In genomic region chr20:37396520-37397075, GRCh38 we compare ENCODE assay signal across 12 cellular contexts. TPM values are rescaled to one million over a fixed set of nuclear protein-coding genes. Genes with fewer than 3 reads are reported as not detected.
DNase-seq lines count a peak whose midpoint lies in the region; ATAC-seq and TF ChIP-seq lines count a peak whose summit lies in the region.
"Had no signal": no experiment of that assay in that cellular context is flagged by ENCODE, and none has a peak within 500 bp of the region (broad histone marks: within the 10 kb centered on the region; RNA-seq: fewer than 3 reads in every experiment).

No MANE protein-coding gene starts in this region.

- 45 to 60% methylated on average over 4 of the region's 20 CpGs for WGBS in gastroesophageal sphincter (ENCODE audit: low coverage in 1 of 2), 2 donors

- no peak overlapping the region for H3K4me3 ChIP-seq in gastroesophageal sphincter
- H3K4me3 ChIP-seq in lower lobe of right lung = no peak overlapping the region
- H3K4me3 ChIP-seq: heart left ventricle had no signal

- H3K36me3 ChIP-seq in gastroesophageal sphincter = peaks cover 0 to 100% of the 10 kb centered on the region in 2 donors
- H3K36me3 ChIP-seq in lower lobe of right lung = peaks cover 68% of the 10 kb centered on the region

- ATAC-seq in gastroesophageal sphincter = no peak
- no peak for ATAC-seq in lower lobe of right lung

- no peak for TF ChIP-seq EP300 in gastroesophageal sphincter (IDR thresholded peaks at IDR 0.05)

- intact Hi-C loops in lower lobe of right lung (cut with DNase I) = no loop called here

- H3K4me1 ChIP-seq in gastroesophageal sphincter = peaks cover 0 to 38% (median 10%) of the 10 kb centered on the region in 3 donors
- H3K4me1 ChIP-seq in lower lobe of right lung = no peaks in the 10 kb centered on the region

- no peaks in the 10 kb centered on the region for H3K9me3 ChIP-seq in gastroesophageal sphincter
- no peaks in the 10 kb centered on the region for H3K9me3 ChIP-seq in lower lobe of right lung
- H3K9me3 ChIP-seq: BLaER1 treated with 17β-estradiol and CSF1 and Interleukin-3, amounts not matched to agents 10 nM and 100 nM; heart left ventricle had no signal

- no peak for TF ChIP-seq POLR2A in gastroesophageal sphincter (IDR thresholded peaks at IDR 0.05)

- TF ChIP-seq CTCF in gastroesophageal sphincter (IDR thresholded peaks at IDR 0.05) (no peak), lower lobe of right lung (IDR thresholded peaks at IDR 0.05) (no peak)

- H3K27me3 ChIP-seq in gastroesophageal sphincter = no peaks in the 10 kb centered on the region
- no peaks in the 10 kb centered on the region for H3K27me3 ChIP-seq in lower lobe of right lung (ENCODE audit: low read depth)
- H3K27me3 ChIP-seq: BLaER1 treated with 17β-estradiol and CSF1 and Interleukin-3, amounts not matched to agents 10 nM and 100 nM; heart left ventricle had no signal

- H3K27ac ChIP-seq in gastroesophageal sphincter = no peak overlapping the region
- no peak overlapping the region for H3K27ac ChIP-seq in lower lobe of right lung
- H3K27ac ChIP-seq: heart left ventricle had no signal

- peak; percentile 48 for DNase-seq in DMS79 (lab: John Stamatoyannopoulos, UW)
- DNase-seq in NCI-H1694 treated with DMSO at 0.1 percent for 48 hours (lab: John Stamatoyannopoulos, UW) = peak; percentile 57
- peak; percentile 68 to 84 for DNase-seq in SHP77 (lab: John Stamatoyannopoulos, UW)
- peak; percentile 98 for DNase-seq in left kidney (ENCODE audit: low read depth, low spot score)
- DNase-seq in KG1 (lab: John Stamatoyannopoulos, UW) = no peak
- no peak for DNase-seq in NCI-H2081 treated with DMSO at 0.1 percent for 48 hours (lab: John Stamatoyannopoulos, UW)
- no peak for DNase-seq in lower lobe of right lung
- DNase-seq: effector CD4-positive, alpha-beta T cell; NCI-H2081 had no signal

RNA-seq across cellular contexts. Expression of gene SRC, which starts 50.7 kb away (rescaled TPM):
- 10 to 100 TPM; 30.6 to 54.7 (median 45.0) TPM for total RNA-seq in gastroesophageal sphincter
- total RNA-seq in lower lobe of right lung = 72.7 TPM

Comparison
In these comparisons a context has a peak if more than half of its experiments do, and no peak if none do; other contexts are left out.
1. DNase-seq: peak in DMS79 (single experiment), NCI-H1694 treated with DMSO at 0.1 percent for 48 hours (single experiment), SHP77 (2 of 2) and left kidney (single experiment); none in KG1 (single experiment), NCI-H2081 treated with DMSO at 0.1 percent for 48 hours (single experiment) and lower lobe of right lung (single experiment).